In the genomic region with DNA sequence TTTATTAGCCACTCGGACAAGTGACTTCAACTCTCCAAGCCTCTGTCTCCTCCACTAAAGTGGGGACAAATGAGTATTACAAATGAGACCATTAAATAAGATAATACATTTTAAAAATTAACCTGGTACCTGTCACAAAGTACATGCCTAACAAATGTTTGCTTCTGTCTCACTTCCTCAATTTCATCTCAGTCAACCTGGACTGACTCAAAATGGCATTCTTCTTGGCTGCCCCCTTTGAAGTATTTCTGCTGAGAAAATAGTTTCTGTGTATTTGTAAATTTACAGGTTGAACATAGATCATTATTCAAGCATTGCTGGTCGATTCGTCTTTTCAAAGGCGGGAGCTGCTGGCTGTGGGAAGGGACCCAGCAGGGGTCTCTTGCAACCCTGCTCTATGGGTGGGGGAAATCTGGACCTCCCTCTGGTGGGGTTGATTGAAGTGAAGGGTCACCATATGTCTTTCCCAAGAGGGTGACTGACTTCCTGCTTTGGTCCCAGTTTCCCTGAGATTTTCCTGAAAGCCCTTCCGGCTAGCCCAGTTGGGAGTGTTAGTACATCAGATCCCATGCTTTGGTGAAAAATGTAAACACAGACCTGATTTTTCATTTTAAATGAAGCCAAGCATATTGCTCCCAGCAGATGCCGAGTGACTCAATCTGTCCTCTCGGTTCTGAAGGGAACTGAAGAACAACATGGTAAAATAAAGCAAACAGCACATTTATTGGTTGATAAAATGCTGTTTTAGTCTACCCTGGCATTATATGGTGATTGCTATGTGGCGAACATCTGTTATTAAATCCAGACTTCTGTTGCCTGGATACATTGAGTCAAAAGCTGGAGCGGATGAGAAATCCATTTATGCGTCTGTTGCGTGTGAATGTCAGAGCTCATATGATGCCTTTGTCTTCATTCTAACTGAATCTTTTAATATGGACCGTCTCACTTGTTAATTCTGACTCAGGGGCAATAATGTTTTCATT, we compare ENCODE assay signal across 21 cellular contexts.
DNase-seq lines count a peak whose midpoint lies in the region; ATAC-seq, FAIRE-seq and TF ChIP-seq lines count a peak whose summit lies in the region.
"Had no signal": no experiment of that assay in that cellular context is flagged by ENCODE, and none has a peak within 500 bp of the region (broad histone marks: within the 10 kb centered on the region; RNA-seq: fewer than 3 reads in every experiment).

No MANE protein-coding gene starts in this region.

- no peak for FAIRE-seq in small intestine (lab: Jason Lieb, UNC)
- FAIRE-seq: endometrium, pancreas had no signal

- no peak overlapping the region for H3K27ac Mint-ChIP-seq in natural killer cell treated with Interleukin-12 subunit alpha and Interleukin-12 subunit beta and Interleukin-15 and Interleukin-18, amount 100 ng/mL, for 72 hours
- H3K27ac Mint-ChIP-seq: activated CD8-positive, alpha-beta memory T cell treated with anti-CD3 and anti-CD28 coated beads, Interleukin-2, amount 10 ng/mL, durations not matched to agents 7 days and 5 days; B cell had no signal

- no peaks in the 10 kb centered on the region for H3K36me3 Mint-ChIP-seq in natural killer cell treated with Interleukin-12 subunit alpha and Interleukin-12 subunit beta and Interleukin-15 and Interleukin-18, amount 100 ng/mL, for 72 hours
- H3K36me3 Mint-ChIP-seq: activated CD8-positive, alpha-beta memory T cell treated with anti-CD3 and anti-CD28 coated beads, Interleukin-2, amount 10 ng/mL, durations not matched to agents 7 days and 5 days had no signal

- TF ChIP-seq EP300 in upper lobe of left lung (IDR thresholded peaks at IDR 0.05), result no peak

- no peak overlapping the region for H3K27ac ChIP-seq in small intestine (ENCODE audit: low read depth in 1 of 2, low read length in 1 of 2)
- no peak overlapping the region for H3K27ac ChIP-seq in upper lobe of left lung
- H3K27ac ChIP-seq: gastroesophageal sphincter, pancreas, suprapubic skin had no signal

- TF ChIP-seq POLR2A in upper lobe of left lung (IDR thresholded peaks at IDR 0.05), result no peak

- ATAC-seq in GM19351 (IDR thresholded peaks at IDR 0.05; ENCODE audit: unreplicated experiment), result peak; percentile 48
- peak; percentile 46 for ATAC-seq in HG03571 (IDR thresholded peaks at IDR 0.05; ENCODE audit: unreplicated experiment)
- ATAC-seq in upper lobe of left lung (ENCODE audit: low FRiP score in 2 of 2), result no peak
- ATAC-seq in natural killer cell treated with Interleukin-12 subunit alpha and Interleukin-12 subunit beta and Interleukin-15 and Interleukin-18, amount 100 ng/mL, for 72 hours, result no peak
- ATAC-seq: activated CD4-positive, CD25-positive, alpha-beta regulatory T cell treated with anti-CD3 and anti-CD28 coated beads, Interleukin-2, amount 50 U/mL, for 24 hours; activated CD8-positive, alpha-beta memory T cell treated with anti-CD3 and anti-CD28 coated beads, Interleukin-2, amount 10 ng/mL, durations not matched to agents 7 days and 5 days; gastroesophageal sphincter; left ventricle myocardium superior had no signal

- H3K36me3 ChIP-seq in small intestine (ENCODE audit: control insufficient read depth in 2 of 2, insufficient read depth in 2 of 2, low read length in 2 of 2) (no peaks in the 10 kb centered on the region), upper lobe of left lung (no peaks in the 10 kb centered on the region)
- H3K36me3 ChIP-seq: adrenal gland, gastroesophageal sphincter, pancreas, suprapubic skin had no signal

- peaks cover 0 to 3% of the 10 kb centered on the region in 2 donors for H3K27me3 ChIP-seq in small intestine (ENCODE audit: control insufficient read depth in 2 of 2, insufficient read depth in 2 of 2, low read length in 2 of 2)
- no peaks in the 10 kb centered on the region for H3K27me3 ChIP-seq in upper lobe of left lung

- no peaks in the 10 kb centered on the region for H3K9me3 Mint-ChIP-seq in natural killer cell treated with Interleukin-12 subunit alpha and Interleukin-12 subunit beta and Interleukin-15 and Interleukin-18, amount 100 ng/mL, for 72 hours

- 75 to 84% (median 76%) methylated on average over 12 of the region's 12 CpGs for WGBS in small intestine, 3 donors
- WGBS in upper lobe of left lung, 2 donors, result 86 to 87% methylated on average over 12 of the region's 12 CpGs

- no peak for TF ChIP-seq CTCF in upper lobe of left lung (IDR thresholded peaks at IDR 0.05)

- DNase-seq in cerebellum (ENCODE audit: low spot score) (peak; percentile 72), small intestine (peak; percentile 7), upper lobe of left lung (no peak), HPDE6-E6E7 (ENCODE audit: extremely low spot score) (no peak)
- DNase-seq in natural killer cell treated with Interleukin-12 subunit alpha and Interleukin-12 subunit beta and Interleukin-15 and Interleukin-18, amount 100 ng/mL, for 72 hours (ENCODE audit: low spot score), result no peak
- DNase-seq: activated CD8-positive, alpha-beta memory T cell treated with anti-CD3 and anti-CD28 coated beads, Interleukin-2, amount 10 ng/mL, durations not matched to agents 7 days and 5 days; adrenal gland; Caco-2; GOT3; left ventricle myocardium superior; NCI-H1436; NCI-H226; pancreas; stimulated activated CD4-positive, alpha-beta T cell treated with anti-CD3 and anti-CD28 coated beads, Interleukin-2, amount 100 ng/mL, for 48 hours had no signal

- H3K4me3 Mint-ChIP-seq in natural killer cell treated with Interleukin-12 subunit alpha and Interleukin-12 subunit beta and Interleukin-15 and Interleukin-18, amount 100 ng/mL, for 72 hours, result no peak overlapping the region
- H3K4me3 Mint-ChIP-seq: activated CD8-positive, alpha-beta memory T cell treated with anti-CD3 and anti-CD28 coated beads, Interleukin-2, amount 10 ng/mL, durations not matched to agents 7 days and 5 days; B cell had no signal

- H3K4me1 Mint-ChIP-seq in natural killer cell treated with Interleukin-12 subunit alpha and Interleukin-12 subunit beta and Interleukin-15 and Interleukin-18, amount 100 ng/mL, for 72 hours (ENCODE audit: low read depth in 2 of 2), result peaks cover 0 to 5% of the 10 kb centered on the region in 2 donors

- H3K4me1 ChIP-seq in small intestine (ENCODE audit: control insufficient read depth in 2 of 2, insufficient read depth in 1 of 2, low read depth in 1 of 2, low read length in 1 of 2), result no peaks in the 10 kb centered on the region
- peaks cover 0 to 6% (median 3%) of the 10 kb centered on the region in 4 donors for H3K4me1 ChIP-seq in upper lobe of left lung
- H3K4me1 ChIP-seq: adrenal gland, gastroesophageal sphincter, pancreas, suprapubic skin had no signal

- H3K27me3 Mint-ChIP-seq in natural killer cell treated with Interleukin-12 subunit alpha and Interleukin-12 subunit beta and Interleukin-15 and Interleukin-18, amount 100 ng/mL, for 72 hours, result peaks cover 24 to 26% of the 10 kb centered on the region in 2 donors

- no peak overlapping the region for H3K4me3 ChIP-seq in small intestine (ENCODE audit: low read depth in 1 of 2, low read length in 2 of 2)
- H3K4me3 ChIP-seq in upper lobe of left lung, result no peak overlapping the region
- H3K4me3 ChIP-seq: adrenal gland, gastroesophageal sphincter, pancreas, suprapubic skin had no signal

- H3K9me3 ChIP-seq in small intestine (ENCODE audit: control insufficient read depth, low read depth) (no peaks in the 10 kb centered on the region), upper lobe of left lung (peaks cover 0 to 6% (median 2%) of the 10 kb centered on the region in 4 donors)
- H3K9me3 ChIP-seq: adrenal gland, Caco-2, pancreas, suprapubic skin had no signal

Comparison
In these comparisons a context has a peak if more than half of its experiments do, and no peak if none do; other contexts are left out.
1. ATAC-seq: peak in GM19351 (single experiment) and HG03571 (single experiment); none in upper lobe of left lung (0 of 2) and natural killer cell treated with Interleukin-12 subunit alpha and Interleukin-12 subunit beta and Interleukin-15 and Interleukin-18, amount 100 ng/mL, for 72 hours (0 of 2).
2. DNase-seq: peak in cerebellum (single experiment) and small intestine (single experiment); none in upper lobe of left lung (0 of 2), HPDE6-E6E7 (single experiment) and natural killer cell treated with Interleukin-12 subunit alpha and Interleukin-12 subunit beta and Interleukin-15 and Interleukin-18, amount 100 ng/mL, for 72 hours (single experiment).